8 cellular contexts compared by ENCODE assay signal in the genomic region with DNA sequence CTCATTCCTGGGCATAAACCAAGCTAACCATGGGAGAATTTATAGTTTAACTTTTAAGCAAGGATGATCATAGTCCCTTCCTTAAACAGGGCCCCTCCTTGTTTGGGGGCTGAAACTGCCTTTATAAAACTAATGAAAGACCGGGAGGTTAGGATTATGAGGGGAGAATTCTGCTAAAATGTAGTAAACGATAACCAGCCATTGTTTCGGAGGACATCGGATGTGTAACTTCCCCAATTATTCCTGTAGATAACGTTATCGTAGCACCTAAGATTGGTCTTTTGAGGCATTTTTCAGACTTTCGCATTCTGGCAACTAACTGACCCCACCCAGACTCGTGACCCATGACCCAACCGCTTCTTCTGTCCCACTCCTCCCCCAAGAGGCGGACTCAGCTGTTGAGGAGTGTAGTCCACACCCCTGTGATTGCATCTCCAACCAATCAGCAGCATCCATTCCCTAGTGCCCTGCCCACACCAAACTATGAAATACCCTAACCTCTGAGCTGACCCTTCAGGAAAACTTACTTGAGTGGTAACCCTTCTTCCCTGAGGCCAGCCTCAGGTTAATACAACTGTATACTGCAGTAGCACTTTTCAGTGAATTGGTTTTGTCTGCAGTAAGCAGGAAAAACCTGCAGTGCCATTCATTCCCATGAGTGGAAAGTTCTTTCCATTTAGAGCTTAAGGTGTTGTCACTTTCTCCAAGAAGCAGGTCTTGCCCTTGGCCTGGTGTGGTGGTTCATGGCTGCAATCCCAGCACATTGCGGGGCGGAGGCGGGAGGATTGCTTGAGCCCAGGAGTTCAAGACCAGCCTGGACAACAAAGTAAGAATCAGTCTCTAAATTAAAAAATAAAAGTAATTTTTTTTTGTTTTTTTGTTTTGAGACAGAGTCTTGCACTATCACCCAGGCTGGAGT.
DNase-seq lines count a peak whose midpoint lies in the region; FAIRE-seq and TF ChIP-seq lines count a peak whose summit lies in the region.

No MANE protein-coding gene starts in this region.

- H3K9me2 ChIP-seq in MM.1S (replicated peaks; ENCODE audit: insufficient read depth, low read length), result no peaks in the 10 kb centered on the region

- FAIRE-seq in H54 (lab: Jason Lieb, UNC), result peak; percentile 92

- peaks cover 3% of the 10 kb centered on the region; the same call in 1 of the 2 replicates for H3K36me3 ChIP-seq in MM.1S (replicated peaks; ENCODE audit: insufficient read depth, low read length)

- H3K9me3 ChIP-seq in MM.1S (replicated peaks; ENCODE audit: insufficient read depth, low read length), result no peaks in the 10 kb centered on the region

- H3K27ac ChIP-seq in MM.1S (ENCODE audit: low read length), result peak overlapping the region; percentile 69

- H3K79me2 ChIP-seq in MM.1S (ENCODE audit: low read length), result peaks cover 48% of the 10 kb centered on the region

- H3K4me3 ChIP-seq in MM.1S (ENCODE audit: low read length), result peak overlapping the region; percentile 86
- H3K4me3 ChIP-seq in cardiac fibroblast (replicated peaks in 1 of 2; ENCODE audit: low read depth in 2 of 2, low read length in 2 of 2), result peak overlapping the region; percentile 95 to 98

- H3K4me2 ChIP-seq in MM.1S (ENCODE audit: low read depth, low read length), result peak overlapping the region; percentile 84

- TF ChIP-seq CTCF in MM.1S (IDR thresholded peaks at IDR 0.05; ENCODE audit: low read length), result no peak
- no peak for TF ChIP-seq CTCF in cardiac fibroblast (IDR thresholded peaks at IDR 0.05; ENCODE audit: low read depth, low read length)

- no peaks in the 10 kb centered on the region for H4K20me1 ChIP-seq in MM.1S (ENCODE audit: insufficient read depth, low read length)

- H3F3A ChIP-seq in MM.1S (ENCODE audit: insufficient read depth, low read length), result peaks cover 25% of the 10 kb centered on the region

- peaks cover 29% of the 10 kb centered on the region for H3K4me1 ChIP-seq in MM.1S (ENCODE audit: low read length)

- TF ChIP-seq POLR2A in H54 (IDR thresholded peaks at IDR 0.05; ENCODE audit: low read depth, low read length), result no peak

- H3K27me3 ChIP-seq in MM.1S (replicated peaks; ENCODE audit: insufficient read depth, low read length), result no peaks in the 10 kb centered on the region

- peak; percentile 89 for DNase-seq in GM03348 (ENCODE audit: low spot score)
- peak; percentile 42 for DNase-seq in H54 (ENCODE audit: insufficient read length, low spot score)
- DNase-seq in MM.1S, result peak; percentile 81
- peak; percentile 27 for DNase-seq in T1000 (lab: John Stamatoyannopoulos, UW)
- peak; percentile 92 to 93 for DNase-seq in cardiac fibroblast (ENCODE audit: low read depth in 2 of 2)
- DNase-seq in iris pigment epithelial cell (ENCODE audit: low read depth), result peak; percentile 92
- DNase-seq in stimulated activated CD4-positive, alpha-beta T cell treated with anti-CD3 and anti-CD28 coated beads, Interleukin-12 subunit alpha, Interleukin-12 subunit beta, amount 100 ng/mL, for 24 hours (ENCODE audit: low read depth in 2 of 2), result peak; percentile 21 to 48
- DNase-seq in retina, result no peak

- H3K9ac ChIP-seq in MM.1S (ENCODE audit: low read length), result peak overlapping the region; percentile 79

- H2AFZ ChIP-seq in MM.1S (ENCODE audit: low read length), result peak overlapping the region; percentile 69
